In the genomic region with DNA sequence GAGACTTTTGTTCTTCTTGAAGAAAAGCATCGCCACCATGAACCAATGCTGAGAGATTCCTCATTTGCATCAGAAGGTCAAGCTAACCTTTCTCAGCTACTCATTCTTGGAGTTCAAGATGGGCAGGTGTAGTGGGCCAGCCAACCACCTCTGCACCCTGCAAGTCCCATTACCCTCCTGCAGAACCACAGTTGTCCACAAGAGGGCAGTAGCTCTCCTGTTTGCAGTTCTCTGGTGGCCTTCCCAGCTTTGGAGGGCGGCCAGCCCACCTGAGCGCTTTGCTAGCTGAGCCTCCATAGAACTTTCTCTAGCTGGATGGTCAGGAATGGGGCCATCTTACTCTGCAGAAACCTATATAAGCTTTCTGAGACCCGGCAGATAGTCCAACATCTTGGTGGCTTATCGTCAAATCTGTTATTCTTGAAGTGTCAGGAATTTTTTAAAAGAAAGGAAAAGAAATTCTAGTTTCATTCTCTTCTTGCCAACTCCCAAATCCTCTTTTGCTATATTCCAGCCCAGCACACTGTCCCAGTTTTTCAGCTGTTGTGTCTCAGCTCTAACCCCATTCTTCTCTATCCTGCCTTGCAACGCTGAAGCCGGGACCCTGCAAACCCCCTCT, we compare ENCODE assay signal across 8 cellular contexts. TPM values are rescaled to one million over a fixed set of nuclear protein-coding genes. Genes with fewer than 3 reads are reported as not detected.
DNase-seq lines count a peak whose midpoint lies in the region; ATAC-seq and TF ChIP-seq lines count a peak whose summit lies in the region.

No MANE protein-coding gene starts in this region.

- 40 to 48% methylated on average over 7 of the region's 7 CpGs for WGBS in testis, 2 donors

- ATAC-seq in GM18520 (IDR thresholded peaks at IDR 0.05; ENCODE audit: unreplicated experiment) (peak; percentile 54), HG03558 (IDR thresholded peaks at IDR 0.05; ENCODE audit: extremely low read depth, unreplicated experiment) (peak; percentile 70), omental fat pad (ENCODE audit: low FRiP score) (no peak)

- intact Hi-C loops in testis (cut with DNase I; ENCODE audit: low total_unique reads): no loop called here

- H3K27ac ChIP-seq in testis: no peak overlapping the region

- peak; percentile 95 for TF ChIP-seq CTCF in AG09309 (IDR thresholded peaks at IDR 0.05; ENCODE audit: control insufficient read depth, insufficient read depth, low read depth, low read length, missing control alignments)
- TF ChIP-seq CTCF in fibroblast of mammary gland (conservative IDR thresholded peaks at IDR 0.05; ENCODE audit: control insufficient read depth, insufficient read depth, low read depth, low read length): peak; percentile 93
- peak in 1 of 3 donors; percentile 32 for TF ChIP-seq CTCF in omental fat pad (IDR thresholded peaks at IDR 0.05)
- TF ChIP-seq CTCF in testis (IDR thresholded peaks at IDR 0.05): peak; percentile 69 to 94 (median 71)

- no peak for TF ChIP-seq POLR2A in testis (IDR thresholded peaks at IDR 0.05)

- no peak overlapping the region for H3K4me3 ChIP-seq in AG09309 (ENCODE audit: control insufficient read depth, low read depth, low read length)
- H3K4me3 ChIP-seq in NT2/D1 (ENCODE audit: insufficient read length, low read depth): no peak overlapping the region
- no peak overlapping the region for H3K4me3 ChIP-seq in fibroblast of mammary gland (ENCODE audit: control insufficient read depth, low read depth, low read length)
- H3K4me3 ChIP-seq in testis: no peak overlapping the region

- H3K9me3 ChIP-seq in NT2/D1 (ENCODE audit: insufficient read depth, low read length) (no peaks in the 10 kb centered on the region), testis (no peaks in the 10 kb centered on the region)

- peak; percentile 48 for DNase-seq in AG09309 (ENCODE audit: low read depth)
- DNase-seq in NT2/D1 (ENCODE audit: low read depth, low spot score): peak; percentile 90
- peak; percentile 66 for DNase-seq in activated T-cell treated with anti-CD3 and anti-CD28 coated beads for 24 hours (ENCODE audit: low read depth)
- peak; percentile 77 for DNase-seq in fibroblast of mammary gland (ENCODE audit: low read depth)
- DNase-seq in omental fat pad (ENCODE audit: low spot score): peak; percentile 93
- DNase-seq in testis: peak; percentile 94

- H3K4me1 ChIP-seq in NT2/D1 (ENCODE audit: insufficient read depth, insufficient read length) (peaks cover 6% of the 10 kb centered on the region), testis (no peaks in the 10 kb centered on the region)

- H3K27me3 ChIP-seq in NT2/D1 (ENCODE audit: insufficient read depth, insufficient read length): peaks cover 6% of the 10 kb centered on the region
- no peaks in the 10 kb centered on the region for H3K27me3 ChIP-seq in testis

- H3K36me3 ChIP-seq in NT2/D1 (ENCODE audit: insufficient read depth, insufficient read length, low read length) (no peaks in the 10 kb centered on the region), testis (ENCODE audit: low read depth, missing control alignments) (no peaks in the 10 kb centered on the region)

- H3K9ac ChIP-seq in NT2/D1 (ENCODE audit: insufficient read length, low read depth): no peak overlapping the region

RNA-seq across cellular contexts. Expression of a gene that starts 11.0 kb away (rescaled TPM):
- 1 to 10 TPM in 1 of 4 donors, not detected in 3; 2.0 TPM for total RNA-seq in omental fat pad
- total RNA-seq in testis: under 1 TPM; 0.62 to 0.94 TPM
- polyA plus RNA-seq in testis (ENCODE audit: insufficient read depth, low read depth, low replicate concordance): 2.6 TPM
